In genomic region chr14:75280831-75281690, GRCh38 we compare ENCODE assay signal across 9 cellular contexts. TPM values are rescaled to one million over a fixed set of nuclear protein-coding genes. Genes with fewer than 3 reads are reported as not detected.
A peak's percentile ranks its signal among the peaks of the same experiment; 100 is the strongest.
DNase-seq lines count a peak whose midpoint lies in the region; ATAC-seq and TF ChIP-seq lines count a peak whose summit lies in the region.
"Had no signal": no experiment of that assay in that cellular context is flagged by ENCODE, and none has a peak within 500 bp of the region (broad histone marks: within the 10 kb centered on the region; RNA-seq: fewer than 3 reads in every experiment).

No MANE protein-coding gene starts in this region.

- no peak overlapping the region for H3K27ac ChIP-seq in CD8-positive, alpha-beta T cell (ENCODE audit: low read depth, low read length)

- peak overlapping the region; percentile 79 for H3K27ac Mint-ChIP-seq in CD8-positive, alpha-beta T cell
- no peak overlapping the region for H3K27ac Mint-ChIP-seq in T-helper 1 cell treated with Interleukin-12 subunit alpha and Interleukin-12 subunit beta and Interleukin-4 antibody, amounts not matched to agents 30 μg/mL and 1 μg/mL, for 36 hours
- peak overlapping the region; percentile 62 for H3K27ac Mint-ChIP-seq in neural crest cell (ENCODE audit: unreplicated experiment)

- intact Hi-C loops in CD8-positive, alpha-beta T cell (cut with DNase I, micrococcal nuclease): no loop called here

- peaks cover 29% of the 10 kb centered on the region for H3K36me3 Mint-ChIP-seq in CD8-positive, alpha-beta T cell
- H3K36me3 Mint-ChIP-seq in T-helper 1 cell treated with Interleukin-12 subunit alpha and Interleukin-12 subunit beta and Interleukin-4 antibody, amounts not matched to agents 30 μg/mL and 1 μg/mL, for 36 hours (ENCODE audit: low read depth): peaks cover 13% of the 10 kb centered on the region
- peaks cover 2% of the 10 kb centered on the region for H3K36me3 Mint-ChIP-seq in neural crest cell (ENCODE audit: low read depth)

- ATAC-seq in CD8-positive, alpha-beta T cell: no peak
- ATAC-seq: GM12878 had no signal

- CTCF ChIA-PET in CD8-positive, alpha-beta T cell (lab: Charles Lee): interaction anchor here (0.6 to 3.4 kb wide), 6 partner anchors 9 to 230 kb away, joined by 3 to 11 read pairs (median 4); partner anchors contain the start of gene MLH3

- H3K4me1 ChIP-seq in CD8-positive, alpha-beta T cell (ENCODE audit: insufficient read depth, low read length): peaks cover 35% of the 10 kb centered on the region

- DNase-seq in CD8-positive, alpha-beta T cell: peak in 3 of 7 experiments; percentile 33 to 62 (median 50)
- DNase-seq in erythroblast (lab: John Stamatoyannopoulos, UW) (peak; percentile 39 to 51), neural crest cell (ENCODE audit: low read depth, low spot score) (no peak), epidermal melanocyte (ENCODE audit: insufficient read length, low spot score) (no peak), NCI-H2196 treated with DMSO at 0.1 percent for 48 hours (lab: John Stamatoyannopoulos, UW; ENCODE audit: unreplicated experiment) (no peak), DMS79 treated with DMSO at 0.1 percent for 48 hours (lab: John Stamatoyannopoulos, UW) (no peak), NCI-H2107 (lab: John Stamatoyannopoulos, UW) (no peak)

- peaks cover 14% of the 10 kb centered on the region for H3K27me3 Mint-ChIP-seq in CD8-positive, alpha-beta T cell (ENCODE audit: low read depth)
- peaks cover 74% of the 10 kb centered on the region for H3K27me3 Mint-ChIP-seq in T-helper 1 cell treated with Interleukin-12 subunit alpha and Interleukin-12 subunit beta and Interleukin-4 antibody, amounts not matched to agents 30 μg/mL and 1 μg/mL, for 36 hours (ENCODE audit: low read depth)
- peaks cover 32% of the 10 kb centered on the region for H3K27me3 Mint-ChIP-seq in neural crest cell (ENCODE audit: low read depth)

- no peak for TF ChIP-seq CTCF in CD8-positive, alpha-beta T cell (IDR thresholded peaks at IDR 0.05)
- TF ChIP-seq CTCF in neural crest cell (conservative IDR thresholded peaks at IDR 0.05): no peak

- H3K9me3 Mint-ChIP-seq in CD8-positive, alpha-beta T cell: no peaks in the 10 kb centered on the region
- no peaks in the 10 kb centered on the region for H3K9me3 Mint-ChIP-seq in T-helper 1 cell treated with Interleukin-12 subunit alpha and Interleukin-12 subunit beta and Interleukin-4 antibody, amounts not matched to agents 30 μg/mL and 1 μg/mL, for 36 hours
- H3K9me3 Mint-ChIP-seq in neural crest cell: no peaks in the 10 kb centered on the region

- POLR2A ChIA-PET in CD8-positive, alpha-beta T cell (lab: Charles Lee): interaction anchor here (1.0 to 1.8 kb wide), 2 partner anchors 13 to 33 kb away, joined by 4 to 9 read pairs; no protein-coding TSS in a partner anchor

- no peaks in the 10 kb centered on the region for H3K9me3 ChIP-seq in CD8-positive, alpha-beta T cell (ENCODE audit: low read length)

- H3K4me3 Mint-ChIP-seq in CD8-positive, alpha-beta T cell: peak overlapping the region; percentile 97
- H3K4me3 Mint-ChIP-seq in T-helper 1 cell treated with Interleukin-12 subunit alpha and Interleukin-12 subunit beta and Interleukin-4 antibody, amounts not matched to agents 30 μg/mL and 1 μg/mL, for 36 hours: peak overlapping the region; percentile 39
- H3K4me3 Mint-ChIP-seq in neural crest cell: peak overlapping the region; percentile 83

- H3K27me3 ChIP-seq in CD8-positive, alpha-beta T cell (ENCODE audit: insufficient read depth, low read length): peaks cover 10% of the 10 kb centered on the region

- H3K4me3 ChIP-seq in CD8-positive, alpha-beta T cell (ENCODE audit: low read depth, low read length): no peak overlapping the region
- H3K4me3 ChIP-seq: GM12878 had no signal

- TF ChIP-seq POLR2A in erythroblast (IDR thresholded peaks at IDR 0.05; ENCODE audit: low read length): no peak

- peaks cover 3% of the 10 kb centered on the region for H3K36me3 ChIP-seq in CD8-positive, alpha-beta T cell (ENCODE audit: insufficient read depth, low read length)

- H3K4me1 Mint-ChIP-seq in CD8-positive, alpha-beta T cell (ENCODE audit: low read depth): peaks cover 25% of the 10 kb centered on the region
- peaks cover 32% of the 10 kb centered on the region for H3K4me1 Mint-ChIP-seq in T-helper 1 cell treated with Interleukin-12 subunit alpha and Interleukin-12 subunit beta and Interleukin-4 antibody, amounts not matched to agents 30 μg/mL and 1 μg/mL, for 36 hours (ENCODE audit: low read depth)
- H3K4me1 Mint-ChIP-seq in neural crest cell: peaks cover 42% of the 10 kb centered on the region

RNA-seq across cellular contexts. Expression of gene FOS, which starts 2.4 kb away (rescaled TPM):
- total RNA-seq in CD8-positive, alpha-beta T cell: 1,000 to 10,000 TPM; 1,826 to 1,941 TPM
- 3.8 and 5.8 TPM in 2 replicates for total RNA-seq in neural crest cell

Comparison
In these comparisons a context has a peak if more than half of its experiments do, and no peak if none do; other contexts are left out.
1. DNase-seq: peak in erythroblast (2 of 2); none in neural crest cell (single experiment), epidermal melanocyte (single experiment), NCI-H2196 treated with DMSO at 0.1 percent for 48 hours (single experiment), DMS79 treated with DMSO at 0.1 percent for 48 hours (single experiment) and NCI-H2107 (single experiment).
2. H3K4me3 Mint-ChIP-seq: peak in every context shown above with its lines; median percentile 97 in CD8-positive, alpha-beta T cell; 83 in neural crest cell; 39 in T-helper 1 cell treated with Interleukin-12 subunit alpha and Interleukin-12 subunit beta and Interleukin-4 antibody, amounts not matched to agents 30 μg/mL and 1 μg/mL, for 36 hours.
3. RNA of gene FOS, which starts 2.4 kb away (total RNA-seq): 1,826 to 1,941 TPM in CD8-positive, alpha-beta T cell; 3.8 to 5.8 TPM in neural crest cell; every median in the first group is over 100 times any median in the second.